ENCODE assay signal across 15 cellular contexts in genomic region chr11:26849009-26849408, GRCh38.
DNase-seq lines count a peak whose midpoint lies in the region; ATAC-seq and TF ChIP-seq lines count a peak whose summit lies in the region.
"Had no signal": no experiment of that assay in that cellular context is flagged by ENCODE, and none has a peak within 500 bp of the region (broad histone marks: within the 10 kb centered on the region; RNA-seq: fewer than 3 reads in every experiment).

No MANE protein-coding gene starts in this region.

- no peaks in the 10 kb centered on the region for H3K27me3 ChIP-seq in suprapubic skin
- no peaks in the 10 kb centered on the region for H3K27me3 ChIP-seq in stomach

- H3K36me3 ChIP-seq in suprapubic skin (no peaks in the 10 kb centered on the region), stomach (no peaks in the 10 kb centered on the region)

- H3K4me3 ChIP-seq in suprapubic skin (no peak overlapping the region), stomach (no peak overlapping the region)
- H3K4me3 ChIP-seq: PC-9 had no signal

- H3K9me3 ChIP-seq in suprapubic skin (no peaks in the 10 kb centered on the region), stomach (no peaks in the 10 kb centered on the region)

- WGBS in suprapubic skin = 18% methylated on average over 6 of the region's 6 CpGs
- WGBS in stomach, 5 donors = 27 to 44% (median 34%) methylated on average over 6 of the region's 6 CpGs

- TF ChIP-seq EP300 in suprapubic skin (IDR thresholded peaks at IDR 0.05) (no peak), stomach (IDR thresholded peaks at IDR 0.05) (no peak)

- DNase-seq in NCI-H187 (lab: John Stamatoyannopoulos, UW) = peak; percentile 79 to 89
- DNase-seq in cerebellar cortex (ENCODE audit: low spot score) = peak; percentile 85
- DNase-seq in islet precursor cell = peak; percentile 85
- DNase-seq in suprapubic skin (ENCODE audit: low spot score in 2 of 2) = peak in 1 of 2 donors; percentile 80
- DNase-seq in stomach = no peak
- no peak for DNase-seq in amygdala (lab: John Stamatoyannopoulos, UW)
- DNase-seq: activated CD4-positive, alpha-beta T cell treated with anti-CD3 and anti-CD28 coated beads for 1 hour; activated naive CD8-positive, alpha-beta T cell treated with anti-CD3 and anti-CD28 coated beads for 36 hours; GDM1; naive B cell; PC-9; stimulated activated CD4-positive, alpha-beta T cell treated with anti-CD3 and anti-CD28 coated beads, Interleukin-4, amount 100 ng/mL, for 4 hours had no signal

- intact Hi-C loops in stomach (cut with DNase I; ENCODE audit: low total_unique reads) = no loop called here

- H3K4me1 ChIP-seq in suprapubic skin = peaks cover 25% of the 10 kb centered on the region
- H3K4me1 ChIP-seq in stomach = peaks cover 0 to 5% (median 0%) of the 10 kb centered on the region in 4 donors

- ATAC-seq in GM21529 (IDR thresholded peaks at IDR 0.05; ENCODE audit: unreplicated experiment) (no peak), HG03520 (IDR thresholded peaks at IDR 0.05; ENCODE audit: unreplicated experiment) (no peak)
- ATAC-seq: stimulated activated memory B cell treated with anti-CD40 and anti-IgM and Interleukin-4, amounts not matched to agents 10 μg/mL and 1 μg/mL and 100 μg/mL, for 72 hours had no signal

- TF ChIP-seq CTCF in suprapubic skin (IDR thresholded peaks at IDR 0.05) (no peak), stomach (IDR thresholded peaks at IDR 0.05) (no peak)

- H3K27ac ChIP-seq in suprapubic skin = peak overlapping the region; percentile 85
- no peak overlapping the region for H3K27ac ChIP-seq in stomach
- H3K27ac ChIP-seq: PC-9 had no signal

- TF ChIP-seq POLR2A in suprapubic skin (IDR thresholded peaks at IDR 0.05) = no peak
- TF ChIP-seq POLR2A in stomach (IDR thresholded peaks at IDR 0.05) = no peak

Comparison
In these comparisons a context has a peak if more than half of its experiments do, and no peak if none do; other contexts are left out.
1. DNase-seq: peak in NCI-H187 (2 of 2), cerebellar cortex (single experiment) and islet precursor cell (single experiment); none in stomach (single experiment) and amygdala (0 of 56).